Comparison of ENCODE assay signal across 1 cellular context in the genomic region with DNA sequence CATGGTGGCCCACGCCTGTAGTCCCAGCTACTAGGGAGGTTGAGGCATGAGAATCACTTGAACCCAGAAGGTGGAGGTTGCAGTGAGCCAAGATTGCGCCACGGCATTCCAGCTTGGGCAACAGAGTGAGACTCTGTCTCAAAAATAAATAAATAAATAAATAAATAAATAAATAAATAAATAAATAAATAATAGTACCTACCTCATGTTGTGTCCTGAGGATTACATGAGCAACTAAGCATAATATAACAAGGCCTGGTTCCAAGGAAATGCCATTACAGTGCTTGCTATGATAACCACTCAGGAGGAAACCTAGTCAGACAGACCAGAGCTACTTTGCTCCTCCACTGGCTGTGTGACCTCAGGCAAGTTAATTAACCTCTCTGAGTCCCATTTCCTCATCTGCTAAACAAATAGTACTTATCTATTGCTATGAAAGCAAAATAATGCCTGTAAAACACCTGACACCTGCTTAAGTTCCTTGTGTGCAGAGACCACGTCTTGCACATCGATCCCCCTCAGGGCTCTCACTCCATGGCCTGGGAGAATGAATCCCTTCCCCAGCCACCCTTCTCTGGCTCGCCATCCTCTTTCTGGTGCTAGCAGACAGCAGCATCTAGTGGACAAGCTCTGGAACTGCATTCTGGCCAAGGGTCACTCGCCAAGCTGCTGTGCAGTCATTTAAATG.
TF ChIP-seq lines count a peak whose summit lies in the region.

No MANE protein-coding gene starts in this region.

TF ChIP-seq in HepG2, 621 proteins besides CTCF, POLR2A, EP300 and RAD21 (continued from another document and continues in another):
- TF ChIP-seq, protein P1, sequence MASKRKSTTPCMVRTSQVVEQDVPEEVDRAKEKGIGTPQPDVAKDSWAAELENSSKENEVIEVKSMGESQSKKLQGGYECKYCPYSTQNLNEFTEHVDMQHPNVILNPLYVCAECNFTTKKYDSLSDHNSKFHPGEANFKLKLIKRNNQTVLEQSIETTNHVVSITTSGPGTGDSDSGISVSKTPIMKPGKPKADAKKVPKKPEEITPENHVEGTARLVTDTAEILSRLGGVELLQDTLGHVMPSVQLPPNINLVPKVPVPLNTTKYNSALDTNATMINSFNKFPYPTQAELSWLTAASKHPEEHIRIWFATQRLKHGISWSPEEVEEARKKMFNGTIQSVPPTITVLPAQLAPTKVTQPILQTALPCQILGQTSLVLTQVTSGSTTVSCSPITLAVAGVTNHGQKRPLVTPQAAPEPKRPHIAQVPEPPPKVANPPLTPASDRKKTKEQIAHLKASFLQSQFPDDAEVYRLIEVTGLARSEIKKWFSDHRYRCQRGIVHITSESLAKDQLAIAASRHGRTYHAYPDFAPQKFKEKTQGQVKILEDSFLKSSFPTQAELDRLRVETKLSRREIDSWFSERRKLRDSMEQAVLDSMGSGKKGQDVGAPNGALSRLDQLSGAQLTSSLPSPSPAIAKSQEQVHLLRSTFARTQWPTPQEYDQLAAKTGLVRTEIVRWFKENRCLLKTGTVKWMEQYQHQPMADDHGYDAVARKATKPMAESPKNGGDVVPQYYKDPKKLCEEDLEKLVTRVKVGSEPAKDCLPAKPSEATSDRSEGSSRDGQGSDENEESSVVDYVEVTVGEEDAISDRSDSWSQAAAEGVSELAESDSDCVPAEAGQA (IDR thresholded peaks at IDR 0.05; ENCODE audit: low read depth) = no peak
- TF ChIP-seq, protein P1 (CRISPR knock-in tag; IDR thresholded peaks at IDR 0.05; ENCODE audit: borderline replicate concordance) = no peak
- TF ChIP-seq, protein P2, sequence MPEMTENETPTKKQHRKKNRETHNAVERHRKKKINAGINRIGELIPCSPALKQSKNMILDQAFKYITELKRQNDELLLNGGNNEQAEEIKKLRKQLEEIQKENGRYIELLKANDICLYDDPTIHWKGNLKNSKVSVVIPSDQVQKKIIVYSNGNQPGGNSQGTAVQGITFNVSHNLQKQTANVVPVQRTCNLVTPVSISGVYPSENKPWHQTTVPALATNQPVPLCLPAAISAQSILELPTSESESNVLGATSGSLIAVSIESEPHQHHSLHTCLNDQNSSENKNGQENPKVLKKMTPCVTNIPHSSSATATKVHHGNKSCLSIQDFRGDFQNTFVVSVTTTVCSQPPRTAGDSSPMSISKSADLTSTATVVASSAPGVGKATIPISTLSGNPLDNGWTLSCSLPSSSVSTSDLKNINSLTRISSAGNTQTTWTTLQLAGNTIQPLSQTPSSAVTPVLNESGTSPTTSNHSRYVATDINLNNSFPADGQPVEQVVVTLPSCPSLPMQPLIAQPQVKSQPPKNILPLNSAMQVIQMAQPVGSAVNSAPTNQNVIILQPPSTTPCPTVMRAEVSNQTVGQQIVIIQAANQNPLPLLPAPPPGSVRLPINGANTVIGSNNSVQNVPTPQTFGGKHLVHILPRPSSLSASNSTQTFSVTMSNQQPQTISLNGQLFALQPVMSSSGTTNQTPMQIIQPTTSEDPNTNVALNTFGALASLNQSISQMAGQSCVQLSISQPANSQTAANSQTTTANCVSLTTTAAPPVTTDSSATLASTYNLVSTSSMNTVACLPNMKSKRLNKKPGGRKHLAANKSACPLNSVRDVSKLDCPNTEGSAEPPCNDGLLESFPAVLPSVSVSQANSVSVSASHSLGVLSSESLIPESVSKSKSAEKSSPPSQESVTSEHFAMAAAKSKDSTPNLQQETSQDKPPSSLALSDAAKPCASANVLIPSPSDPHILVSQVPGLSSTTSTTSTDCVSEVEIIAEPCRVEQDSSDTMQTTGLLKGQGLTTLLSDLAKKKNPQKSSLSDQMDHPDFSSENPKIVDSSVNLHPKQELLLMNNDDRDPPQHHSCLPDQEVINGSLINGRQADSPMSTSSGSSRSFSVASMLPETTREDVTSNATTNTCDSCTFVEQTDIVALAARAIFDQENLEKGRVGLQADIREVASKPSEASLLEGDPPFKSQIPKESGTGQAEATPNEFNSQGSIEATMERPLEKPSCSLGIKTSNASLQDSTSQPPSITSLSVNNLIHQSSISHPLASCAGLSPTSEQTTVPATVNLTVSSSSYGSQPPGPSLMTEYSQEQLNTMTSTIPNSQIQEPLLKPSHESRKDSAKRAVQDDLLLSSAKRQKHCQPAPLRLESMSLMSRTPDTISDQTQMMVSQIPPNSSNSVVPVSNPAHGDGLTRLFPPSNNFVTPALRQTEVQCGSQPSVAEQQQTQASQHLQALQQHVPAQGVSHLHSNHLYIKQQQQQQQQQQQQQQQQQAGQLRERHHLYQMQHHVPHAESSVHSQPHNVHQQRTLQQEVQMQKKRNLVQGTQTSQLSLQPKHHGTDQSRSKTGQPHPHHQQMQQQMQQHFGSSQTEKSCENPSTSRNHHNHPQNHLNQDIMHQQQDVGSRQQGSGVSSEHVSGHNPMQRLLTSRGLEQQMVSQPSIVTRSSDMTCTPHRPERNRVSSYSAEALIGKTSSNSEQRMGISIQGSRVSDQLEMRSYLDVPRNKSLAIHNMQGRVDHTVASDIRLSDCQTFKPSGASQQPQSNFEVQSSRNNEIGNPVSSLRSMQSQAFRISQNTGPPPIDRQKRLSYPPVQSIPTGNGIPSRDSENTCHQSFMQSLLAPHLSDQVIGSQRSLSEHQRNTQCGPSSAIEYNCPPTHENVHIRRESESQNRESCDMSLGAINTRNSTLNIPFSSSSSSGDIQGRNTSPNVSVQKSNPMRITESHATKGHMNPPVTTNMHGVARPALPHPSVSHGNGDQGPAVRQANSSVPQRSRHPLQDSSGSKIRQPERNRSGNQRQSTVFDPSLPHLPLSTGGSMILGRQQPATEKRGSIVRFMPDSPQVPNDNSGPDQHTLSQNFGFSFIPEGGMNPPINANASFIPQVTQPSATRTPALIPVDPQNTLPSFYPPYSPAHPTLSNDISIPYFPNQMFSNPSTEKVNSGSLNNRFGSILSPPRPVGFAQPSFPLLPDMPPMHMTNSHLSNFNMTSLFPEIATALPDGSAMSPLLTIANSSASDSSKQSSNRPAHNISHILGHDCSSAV (CRISPR knock-in tag; IDR thresholded peaks at IDR 0.05; ENCODE audit: borderline replicate concordance) = no peak
- peak; percentile 63; the same call in 1 of the 2 replicates for TF ChIP-seq MIER3 (CRISPR knock-in tag; IDR thresholded peaks at IDR 0.05; ENCODE audit: borderline replicate concordance)
- TF ChIP-seq, protein P3, sequence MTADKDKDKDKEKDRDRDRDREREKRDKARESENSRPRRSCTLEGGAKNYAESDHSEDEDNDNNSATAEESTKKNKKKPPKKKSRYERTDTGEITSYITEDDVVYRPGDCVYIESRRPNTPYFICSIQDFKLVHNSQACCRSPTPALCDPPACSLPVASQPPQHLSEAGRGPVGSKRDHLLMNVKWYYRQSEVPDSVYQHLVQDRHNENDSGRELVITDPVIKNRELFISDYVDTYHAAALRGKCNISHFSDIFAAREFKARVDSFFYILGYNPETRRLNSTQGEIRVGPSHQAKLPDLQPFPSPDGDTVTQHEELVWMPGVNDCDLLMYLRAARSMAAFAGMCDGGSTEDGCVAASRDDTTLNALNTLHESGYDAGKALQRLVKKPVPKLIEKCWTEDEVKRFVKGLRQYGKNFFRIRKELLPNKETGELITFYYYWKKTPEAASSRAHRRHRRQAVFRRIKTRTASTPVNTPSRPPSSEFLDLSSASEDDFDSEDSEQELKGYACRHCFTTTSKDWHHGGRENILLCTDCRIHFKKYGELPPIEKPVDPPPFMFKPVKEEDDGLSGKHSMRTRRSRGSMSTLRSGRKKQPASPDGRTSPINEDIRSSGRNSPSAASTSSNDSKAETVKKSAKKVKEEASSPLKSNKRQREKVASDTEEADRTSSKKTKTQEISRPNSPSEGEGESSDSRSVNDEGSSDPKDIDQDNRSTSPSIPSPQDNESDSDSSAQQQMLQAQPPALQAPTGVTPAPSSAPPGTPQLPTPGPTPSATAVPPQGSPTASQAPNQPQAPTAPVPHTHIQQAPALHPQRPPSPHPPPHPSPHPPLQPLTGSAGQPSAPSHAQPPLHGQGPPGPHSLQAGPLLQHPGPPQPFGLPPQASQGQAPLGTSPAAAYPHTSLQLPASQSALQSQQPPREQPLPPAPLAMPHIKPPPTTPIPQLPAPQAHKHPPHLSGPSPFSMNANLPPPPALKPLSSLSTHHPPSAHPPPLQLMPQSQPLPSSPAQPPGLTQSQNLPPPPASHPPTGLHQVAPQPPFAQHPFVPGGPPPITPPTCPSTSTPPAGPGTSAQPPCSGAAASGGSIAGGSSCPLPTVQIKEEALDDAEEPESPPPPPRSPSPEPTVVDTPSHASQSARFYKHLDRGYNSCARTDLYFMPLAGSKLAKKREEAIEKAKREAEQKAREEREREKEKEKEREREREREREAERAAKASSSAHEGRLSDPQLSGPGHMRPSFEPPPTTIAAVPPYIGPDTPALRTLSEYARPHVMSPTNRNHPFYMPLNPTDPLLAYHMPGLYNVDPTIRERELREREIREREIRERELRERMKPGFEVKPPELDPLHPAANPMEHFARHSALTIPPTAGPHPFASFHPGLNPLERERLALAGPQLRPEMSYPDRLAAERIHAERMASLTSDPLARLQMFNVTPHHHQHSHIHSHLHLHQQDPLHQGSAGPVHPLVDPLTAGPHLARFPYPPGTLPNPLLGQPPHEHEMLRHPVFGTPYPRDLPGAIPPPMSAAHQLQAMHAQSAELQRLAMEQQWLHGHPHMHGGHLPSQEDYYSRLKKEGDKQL (CRISPR knock-in tag; IDR thresholded peaks at IDR 0.05; ENCODE audit: low read depth) = no peak
- 0 out of 2 replicates have a peak, but pooled peaks have one; percentile 58 for TF ChIP-seq ZKSCAN1 (IDR thresholded peaks at IDR 0.05; ENCODE audit: low read length)
- TF ChIP-seq, protein P4, sequence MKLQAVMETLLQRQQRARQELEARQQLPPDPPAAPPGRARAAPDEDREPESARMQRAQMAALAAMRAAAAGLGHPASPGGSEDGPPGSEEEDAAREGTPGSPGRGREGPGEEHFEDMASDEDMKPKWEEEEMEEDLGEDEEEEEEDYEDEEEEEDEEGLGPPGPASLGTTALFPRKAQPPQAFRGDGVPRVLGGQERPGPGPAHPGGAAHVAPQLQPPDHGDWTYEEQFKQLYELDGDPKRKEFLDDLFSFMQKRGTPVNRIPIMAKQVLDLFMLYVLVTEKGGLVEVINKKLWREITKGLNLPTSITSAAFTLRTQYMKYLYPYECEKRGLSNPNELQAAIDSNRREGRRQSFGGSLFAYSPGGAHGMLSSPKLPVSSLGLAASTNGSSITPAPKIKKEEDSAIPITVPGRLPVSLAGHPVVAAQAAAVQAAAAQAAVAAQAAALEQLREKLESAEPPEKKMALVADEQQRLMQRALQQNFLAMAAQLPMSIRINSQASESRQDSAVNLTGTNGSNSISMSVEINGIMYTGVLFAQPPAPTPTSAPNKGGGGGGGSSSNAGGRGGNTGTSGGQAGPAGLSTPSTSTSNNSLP (IDR thresholded peaks at IDR 0.05; ENCODE audit: low read depth, low read length) = no peak
- no peak for TF ChIP-seq ZNF317 (CRISPR knock-in tag; IDR thresholded peaks at IDR 0.05)
- TF ChIP-seq ZNF850 (CRISPR knock-in tag; conservative IDR thresholded peaks at IDR 0.05) = no peak
- no peak for TF ChIP-seq CHD2 (IDR thresholded peaks at IDR 0.05; ENCODE audit: low read depth, low read length)
- peak; percentile 59; the same call in 1 of the 2 replicates for TF ChIP-seq ETV5 (CRISPR knock-in tag; IDR thresholded peaks at IDR 0.05; ENCODE audit: borderline replicate concordance)
- TF ChIP-seq, protein P5, sequence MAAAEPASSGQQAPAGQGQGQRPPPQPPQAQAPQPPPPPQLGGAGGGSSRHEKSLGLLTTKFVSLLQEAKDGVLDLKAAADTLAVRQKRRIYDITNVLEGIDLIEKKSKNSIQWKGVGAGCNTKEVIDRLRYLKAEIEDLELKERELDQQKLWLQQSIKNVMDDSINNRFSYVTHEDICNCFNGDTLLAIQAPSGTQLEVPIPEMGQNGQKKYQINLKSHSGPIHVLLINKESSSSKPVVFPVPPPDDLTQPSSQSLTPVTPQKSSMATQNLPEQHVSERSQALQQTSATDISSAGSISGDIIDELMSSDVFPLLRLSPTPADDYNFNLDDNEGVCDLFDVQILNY (CRISPR knock-in tag; conservative IDR thresholded peaks at IDR 0.05) = no peak
- no peak for TF ChIP-seq RFXANK (CRISPR knock-in tag; IDR thresholded peaks at IDR 0.05)
- TF ChIP-seq ZNF547 (CRISPR knock-in tag; IDR thresholded peaks at IDR 0.05) = 0 out of 2 replicates have a peak, but pooled peaks have one; percentile 7
- TF ChIP-seq, protein P6, sequence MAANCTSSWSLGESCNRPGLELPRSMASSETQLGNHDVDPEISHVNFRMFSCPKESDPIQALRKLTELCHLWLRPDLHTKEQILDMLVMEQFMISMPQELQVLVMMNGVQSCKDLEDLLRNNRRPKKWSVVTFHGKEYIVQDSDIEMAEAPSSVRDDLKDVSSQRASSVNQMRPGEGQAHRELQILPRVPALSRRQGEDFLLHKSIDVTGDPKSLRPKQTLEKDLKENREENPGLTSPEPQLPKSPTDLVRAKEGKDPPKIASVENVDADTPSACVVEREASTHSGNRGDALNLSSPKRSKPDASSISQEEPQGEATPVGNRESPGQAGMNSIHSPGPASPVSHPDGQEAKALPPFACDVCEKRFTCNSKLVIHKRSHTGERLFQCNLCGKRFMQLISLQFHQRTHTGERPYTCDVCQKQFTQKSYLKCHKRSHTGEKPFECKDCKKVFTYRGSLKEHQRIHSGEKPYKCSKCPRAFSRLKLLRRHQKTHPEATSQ (CRISPR knock-in tag; IDR thresholded peaks at IDR 0.05; ENCODE audit: borderline replicate concordance) = 0 out of 2 replicates have a peak, but pooled peaks have one; percentile 55
